30 cellular contexts compared by ENCODE assay signal in genomic region chr15:93288718-93289117, GRCh38.
DNase-seq lines count a peak whose midpoint lies in the region; ATAC-seq and TF ChIP-seq lines count a peak whose summit lies in the region.
"Had no signal": no experiment of that assay in that cellular context is flagged by ENCODE, and none has a peak within 500 bp of the region (broad histone marks: within the 10 kb centered on the region; RNA-seq: fewer than 3 reads in every experiment).

No MANE protein-coding gene starts in this region.

- no peaks in the 10 kb centered on the region for H3K36me3 Mint-ChIP-seq in activated CD8-positive, alpha-beta memory T cell treated with anti-CD3 and anti-CD28 coated beads, Interleukin-2, amount 10 ng/mL, durations not matched to agents 7 days and 5 days
- H3K36me3 Mint-ChIP-seq in neural crest cell (ENCODE audit: low read depth): no peaks in the 10 kb centered on the region

- no peak for ATAC-seq in activated CD8-positive, alpha-beta memory T cell treated with anti-CD3 and anti-CD28 coated beads, Interleukin-2, amount 10 ng/mL, durations not matched to agents 7 days and 5 days
- no peak for ATAC-seq in HG03045 (IDR thresholded peaks at IDR 0.05; ENCODE audit: unreplicated experiment)
- ATAC-seq: activated naive CD8-positive, alpha-beta T cell treated with anti-CD3 and anti-CD28 coated beads, Interleukin-2, amount 50 U/mL, for 24 hours; activated T-cell treated with anti-CD3 and anti-CD28 coated beads, Interleukin-2, amount 50 U/mL, for 72 hours; gastroesophageal sphincter; psoas muscle; Right ventricle myocardium inferior; SK-N-SH treated with all-trans-retinoic acid at 6 μM for 48 hours had no signal

- H3K4me3 ChIP-seq in ascending aorta: no peak overlapping the region
- H3K4me3 ChIP-seq: gastroesophageal sphincter, hepatocyte, PC-9, psoas muscle, transverse colon had no signal

- H3K27ac ChIP-seq in ascending aorta: no peak overlapping the region
- H3K27ac ChIP-seq: 22Rv1, brain microvascular endothelial cell, gastroesophageal sphincter, hepatocyte, neutrophil, PC-9, psoas muscle, transverse colon had no signal

- H3K4me3 Mint-ChIP-seq in activated CD8-positive, alpha-beta memory T cell treated with anti-CD3 and anti-CD28 coated beads, Interleukin-2, amount 10 ng/mL, durations not matched to agents 7 days and 5 days: no peak overlapping the region
- H3K4me3 Mint-ChIP-seq in neural crest cell: no peak overlapping the region
- H3K4me3 Mint-ChIP-seq: activated naive CD8-positive, alpha-beta T cell treated with anti-CD3 and anti-CD28 coated beads, Interleukin-2, amount 50 U/mL, for 24 hours; activated T-cell treated with anti-CD3 and anti-CD28 coated beads, Interleukin-2, amount 50 U/mL, for 72 hours; HFFc6; T-helper 1 cell treated with Interleukin-12 subunit alpha and Interleukin-12 subunit beta and Interleukin-4 antibody, amounts not matched to agents 30 μg/mL and 1 μg/mL, for 36 hours had no signal

- H3K36me3 ChIP-seq in ascending aorta: no peaks in the 10 kb centered on the region
- H3K36me3 ChIP-seq: brain microvascular endothelial cell, gastroesophageal sphincter, neutrophil, transverse colon had no signal

- CTCF ChIA-PET in activated CD8-positive, alpha-beta memory T cell treated with anti-CD3 and anti-CD28 coated beads, Interleukin-2, amount 10 ng/mL, durations not matched to agents 7 days and 5 days (lab: Charles Lee): no interaction called here

- intact Hi-C loops in ascending aorta (cut with DNase I): no loop called here

- DNase-seq in activated CD8-positive, alpha-beta memory T cell treated with anti-CD3 and anti-CD28 coated beads, Interleukin-2, amount 10 ng/mL, durations not matched to agents 7 days and 5 days: peak; percentile 19
- no peak for DNase-seq in activated CD8-positive, alpha-beta memory T cell treated with anti-CD3 and anti-CD28 coated beads, Interleukin-2, amount 50 U/mL, for 48 hours
- DNase-seq in cerebellum (ENCODE audit: low spot score) (peak; percentile 19), neural crest cell (ENCODE audit: low read depth, low spot score) (no peak), iPS-NIHi11 (ENCODE audit: low spot score) (no peak), ascending aorta (ENCODE audit: low spot score in 2 of 2) (no peak), NCI-H446 treated with DMSO at 0.1 percent for 48 hours (lab: John Stamatoyannopoulos, UW) (no peak)
- DNase-seq: activated CD4-positive, alpha-beta T cell treated with anti-CD3 and anti-CD28 coated beads, Interleukin-2, amount 50 U/mL, for 4 hours; activated naive CD4-positive, alpha-beta T cell; activated naive CD8-positive, alpha-beta T cell treated with anti-CD3 and anti-CD28 coated beads, Interleukin-2, amount 50 U/mL, for 24 hours; activated T-cell treated with anti-CD3 and anti-CD28 coated beads, Interleukin-2, amount 50 U/mL, for 72 hours; brain microvascular endothelial cell; DMS79 treated with DMSO at 0.1 percent for 48 hours; HFFc6; mammary epithelial cell; NCI-H1092 treated with DMSO at 0.1 percent for 48 hours; NCI-H187; NCI-H526; PC-9; psoas muscle; stimulated activated CD4-positive, alpha-beta T cell treated with anti-CD3 and anti-CD28 coated beads, Interleukin-4, amount 100 ng/mL, for 24 hours; transverse colon had no signal

- peaks cover 4% of the 10 kb centered on the region for H3K4me1 Mint-ChIP-seq in activated CD8-positive, alpha-beta memory T cell treated with anti-CD3 and anti-CD28 coated beads, Interleukin-2, amount 10 ng/mL, durations not matched to agents 7 days and 5 days
- peaks cover 52% of the 10 kb centered on the region for H3K4me1 Mint-ChIP-seq in neural crest cell
- H3K4me1 Mint-ChIP-seq: activated naive CD8-positive, alpha-beta T cell treated with anti-CD3 and anti-CD28 coated beads, Interleukin-2, amount 50 U/mL, for 24 hours had no signal

- no peaks in the 10 kb centered on the region for H3K27me3 ChIP-seq in ascending aorta
- H3K27me3 ChIP-seq: brain microvascular endothelial cell, gastroesophageal sphincter, hepatocyte, transverse colon had no signal

- H3K4me1 ChIP-seq in ascending aorta: no peaks in the 10 kb centered on the region
- H3K4me1 ChIP-seq: psoas muscle, transverse colon had no signal

- H3K9me3 ChIP-seq in ascending aorta: no peaks in the 10 kb centered on the region
- H3K9me3 ChIP-seq: gastroesophageal sphincter, neutrophil, psoas muscle, transverse colon had no signal

- no peak for TF ChIP-seq CTCF in neural crest cell (conservative IDR thresholded peaks at IDR 0.05)
- TF ChIP-seq CTCF in ascending aorta (IDR thresholded peaks at IDR 0.05): no peak

- H3K27me3 Mint-ChIP-seq in activated CD8-positive, alpha-beta memory T cell treated with anti-CD3 and anti-CD28 coated beads, Interleukin-2, amount 10 ng/mL, durations not matched to agents 7 days and 5 days: peaks cover 15% of the 10 kb centered on the region
- H3K27me3 Mint-ChIP-seq in neural crest cell (ENCODE audit: low read depth): no peaks in the 10 kb centered on the region

- no peak overlapping the region for H3K27ac Mint-ChIP-seq in activated CD8-positive, alpha-beta memory T cell treated with anti-CD3 and anti-CD28 coated beads, Interleukin-2, amount 10 ng/mL, durations not matched to agents 7 days and 5 days
- peak overlapping the region; percentile 93 for H3K27ac Mint-ChIP-seq in neural crest cell (ENCODE audit: unreplicated experiment)
- H3K27ac Mint-ChIP-seq: activated naive CD8-positive, alpha-beta T cell treated with anti-CD3 and anti-CD28 coated beads, Interleukin-2, amount 50 U/mL, for 24 hours; activated T-cell treated with anti-CD3 and anti-CD28 coated beads, Interleukin-2, amount 50 U/mL, for 72 hours; HFFc6; T-helper 1 cell treated with Interleukin-12 subunit alpha and Interleukin-12 subunit beta and Interleukin-4 antibody, amounts not matched to agents 30 μg/mL and 1 μg/mL, for 36 hours had no signal

- no peaks in the 10 kb centered on the region for H3K9me3 Mint-ChIP-seq in activated CD8-positive, alpha-beta memory T cell treated with anti-CD3 and anti-CD28 coated beads, Interleukin-2, amount 10 ng/mL, durations not matched to agents 7 days and 5 days (ENCODE audit: low read depth)
- H3K9me3 Mint-ChIP-seq in neural crest cell: peaks cover 2% of the 10 kb centered on the region
- H3K9me3 Mint-ChIP-seq: activated naive CD8-positive, alpha-beta T cell treated with anti-CD3 and anti-CD28 coated beads, Interleukin-2, amount 50 U/mL, for 24 hours; activated T-cell treated with anti-CD3 and anti-CD28 coated beads, Interleukin-2, amount 50 U/mL, for 72 hours; T-helper 1 cell treated with Interleukin-12 subunit alpha and Interleukin-12 subunit beta and Interleukin-4 antibody, amounts not matched to agents 30 μg/mL and 1 μg/mL, for 36 hours had no signal

Comparison
In these comparisons a context has a peak if more than half of its experiments do, and no peak if none do; other contexts are left out.
1. DNase-seq: peak in activated CD8-positive, alpha-beta memory T cell treated with anti-CD3 and anti-CD28 coated beads, Interleukin-2, amount 10 ng/mL, durations not matched to agents 7 days and 5 days (single experiment) and cerebellum (single experiment); none in activated CD8-positive, alpha-beta memory T cell treated with anti-CD3 and anti-CD28 coated beads, Interleukin-2, amount 50 U/mL, for 48 hours (single experiment), neural crest cell (single experiment), iPS-NIHi11 (single experiment), ascending aorta (0 of 2) and NCI-H446 treated with DMSO at 0.1 percent for 48 hours (single experiment).